In genomic region chr1:15650433-15650832, GRCh38 we compare ENCODE assay signal across 27 cellular contexts. TPM values are rescaled to one million over a fixed set of nuclear protein-coding genes. Genes with fewer than 3 reads are reported as not detected.
DNase-seq lines count a peak whose midpoint lies in the region; ATAC-seq and TF ChIP-seq lines count a peak whose summit lies in the region.
"Had no signal": no experiment of that assay in that cellular context is flagged by ENCODE, and none has a peak within 500 bp of the region (broad histone marks: within the 10 kb centered on the region; RNA-seq: fewer than 3 reads in every experiment).

No MANE protein-coding gene starts in this region.

- no peak for TF ChIP-seq POLR2A in gastrocnemius medialis (IDR thresholded peaks at IDR 0.05)

- peaks cover 3 to 46% of the 10 kb centered on the region in 2 donors for H3K36me3 ChIP-seq in gastrocnemius medialis

- no peak for ATAC-seq in gastrocnemius medialis
- no peak for ATAC-seq in HG02938 (IDR thresholded peaks at IDR 0.05; ENCODE audit: unreplicated experiment)
- ATAC-seq: A549, GM12878, Right ventricle myocardium inferior, SK-N-SH treated with all-trans-retinoic acid at 6 μM for 48 hours had no signal

- H3K4me3 ChIP-seq in gastrocnemius medialis = no peak overlapping the region
- H3K4me3 ChIP-seq: A549, GM12878, PC-9, SJCRH30 had no signal

- TF ChIP-seq CTCF in gastrocnemius medialis (IDR thresholded peaks at IDR 0.05 in 4 of 5, conservative IDR thresholded peaks at IDR 0.05 in 1 of 5) = no peak

- H3K9me3 ChIP-seq in gastrocnemius medialis = no peaks in the 10 kb centered on the region
- H3K9me3 ChIP-seq: A549, SJCRH30 had no signal

- H3K27ac ChIP-seq in gastrocnemius medialis = peak overlapping the region in 3 of 4 donors; percentile 36 to 40 (median 36)
- H3K27ac ChIP-seq: A549, HL-60, PC-9, SJCRH30 had no signal

- in situ Hi-C loops in gastrocnemius medialis (cut with MboI; ENCODE audit: low sequenced_read_pairs in 4 of 4) = no loop called here

- peaks cover 6 to 7% of the 10 kb centered on the region in 2 donors for H3K4me1 ChIP-seq in gastrocnemius medialis
- H3K4me1 ChIP-seq: A549 had no signal

- DNase-seq in LHCN-M2 (ENCODE audit: low read depth) (peak; percentile 22), fibroblast of gingiva (ENCODE audit: low read depth) (peak; percentile 19), gastrocnemius medialis (no peak), SKM-1 treated with dmso at 0.1 percent for 144 hours (lab: John Stamatoyannopoulos, UW; ENCODE audit: unreplicated experiment) (no peak), mesenteric fat pad (ENCODE audit: low spot score) (no peak), posterior vena cava (ENCODE audit: low spot score) (no peak)
- DNase-seq: AML-193; CD8-positive, alpha-beta memory T cell; DMS 273 treated with DMSO at 0.1 percent for 48 hours; DMS79; EL; GDM1; Karpas-422; NCI-H1105; NCI-H2029; NCI-H446; NCI-H526; NCI-H82; NK-92 treated with Interleukin-12 subunit alpha and Interleukin-12 subunit beta, amount 100 ng/mL, for 24 hours; PC-9; SJCRH30 had no signal

- intact Hi-C loops in gastrocnemius medialis (cut with DNase I; ENCODE audit: low total_unique reads) (no loop called here), posterior vena cava (cut with DNase I) (no loop called here)

- no peaks in the 10 kb centered on the region for H3K27me3 ChIP-seq in gastrocnemius medialis
- H3K27me3 ChIP-seq: SJCRH30 had no signal

RNA-seq across cellular contexts. Expression of gene DDI2, which starts 33.2 kb away (rescaled TPM):
- total RNA-seq in LHCN-M2 (2014; rRNA removed) (6.2 and 10.8 TPM in 2 replicates), gastrocnemius medialis (10 to 100 TPM; 19.0 to 86.7 (median 34.2) TPM), mesenteric fat pad (75.4 TPM), posterior vena cava (10 to 100 TPM; 23.8 to 27.4 TPM)
- 2.6 TPM for polyA plus RNA-seq in LHCN-M2 (2012)

RNA-seq across cellular contexts. Expression of gene PLEKHM2, which starts 33.7 kb away (rescaled TPM):
- total RNA-seq in LHCN-M2 (2014; rRNA removed) (31.9 and 37.0 TPM in 2 replicates), gastrocnemius medialis (100 to 1,000 TPM in 3 of 4 donors, 10 to 100 TPM in 1; 86.7 to 170 (median 144) TPM), mesenteric fat pad (94.6 TPM), posterior vena cava (10 to 100 TPM; 62.6 to 75.9 TPM)
- polyA plus RNA-seq in LHCN-M2 (2012) = 45.8 TPM

Comparison
In these comparisons a context has a peak if more than half of its experiments do, and no peak if none do; other contexts are left out.
1. DNase-seq: peak in LHCN-M2 (single experiment) and fibroblast of gingiva (single experiment); none in gastrocnemius medialis (0 of 2), SKM-1 treated with dmso at 0.1 percent for 144 hours (single experiment), mesenteric fat pad (single experiment) and posterior vena cava (single experiment).